Comparison of ENCODE assay signal across 28 cellular contexts in the genomic region with DNA sequence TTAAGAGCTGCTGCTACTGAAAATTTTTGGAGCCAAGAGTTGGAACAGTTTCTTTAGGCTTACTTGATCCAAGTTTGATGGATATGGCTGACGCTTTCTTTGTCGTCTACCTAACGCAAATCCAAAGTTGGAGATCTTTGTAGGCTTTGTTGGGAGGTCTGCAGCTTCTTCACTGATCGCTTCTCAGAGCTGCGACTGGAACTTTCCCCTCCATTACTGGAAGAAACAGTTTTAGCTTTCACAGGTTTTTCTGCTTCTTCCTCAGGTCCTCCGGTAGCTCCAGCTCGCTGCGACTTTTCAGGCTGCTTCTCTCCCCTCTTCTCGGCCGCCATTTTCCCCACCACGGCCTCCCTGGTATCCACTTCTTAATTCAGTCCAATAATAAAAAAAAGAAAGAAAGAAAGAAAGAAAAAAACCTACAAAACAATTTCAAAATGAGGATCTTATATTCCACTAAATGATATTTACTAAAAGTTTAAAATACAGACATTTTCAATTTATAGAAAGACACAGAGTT.
DNase-seq lines count a peak whose midpoint lies in the region; ATAC-seq, FAIRE-seq and TF ChIP-seq lines count a peak whose summit lies in the region.
"Had no signal": no experiment of that assay in that cellular context is flagged by ENCODE, and none has a peak within 500 bp of the region (broad histone marks: within the 10 kb centered on the region; RNA-seq: fewer than 3 reads in every experiment).

No MANE protein-coding gene starts in this region.

- no peaks in the 10 kb centered on the region for H3K36me3 Mint-ChIP-seq in WTC11
- H3K36me3 Mint-ChIP-seq: CD14-positive monocyte; CD8-positive, alpha-beta memory T cell had no signal

- no peaks in the 10 kb centered on the region for H3K9me3 Mint-ChIP-seq in WTC11

- H3K4me1 ChIP-seq in PC-3 (ENCODE audit: insufficient read depth, low read length) = peaks cover 63% of the 10 kb centered on the region
- no peaks in the 10 kb centered on the region for H3K4me1 ChIP-seq in H1 (replicated peaks in 1 of 4; ENCODE audit: control insufficient read depth in 3 of 4, insufficient read depth in 4 of 4, low read length in 3 of 4)
- H3K4me1 ChIP-seq in smooth muscle cell (ENCODE audit: low read depth) = peaks cover 7% of the 10 kb centered on the region
- no peaks in the 10 kb centered on the region for H3K4me1 ChIP-seq in lower lobe of right lung
- H3K4me1 ChIP-seq: BE2C had no signal

- H2BK5ac ChIP-seq in H1 (ENCODE audit: low read depth, low read length) = no peak overlapping the region

- H3K56ac ChIP-seq in H1 (replicated peaks; ENCODE audit: insufficient read length, low read depth, low read length) = no peak overlapping the region

- no peaks in the 10 kb centered on the region for H3K79me1 ChIP-seq in H1 (ENCODE audit: low read depth, low read length)

- no peak overlapping the region for H2BK120ac ChIP-seq in H1 (replicated peaks; ENCODE audit: low read depth, low read length)

- H3K14ac ChIP-seq in H1 (ENCODE audit: insufficient read length) = no peak overlapping the region

- H3K4ac ChIP-seq in H1 (replicated peaks; ENCODE audit: insufficient read length, low read depth, low read length) = no peak overlapping the region

- TF ChIP-seq CTCF in PC-3 (conservative IDR thresholded peaks at IDR 0.05; ENCODE audit: low read depth, low read length) = no peak
- TF ChIP-seq CTCF in H1 (IDR thresholded peaks at IDR 0.05; ENCODE audit: control extremely low read depth in 1 of 3, insufficient read depth in 1 of 3, low read depth in 1 of 3, low read length in 3 of 3) = no peak
- no peak for TF ChIP-seq CTCF in smooth muscle cell (IDR thresholded peaks at IDR 0.05; ENCODE audit: borderline replicate concordance, insufficient read depth, poor library complexity, severe bottlenecking)
- TF ChIP-seq CTCF in lower lobe of right lung (IDR thresholded peaks at IDR 0.05) = no peak
- TF ChIP-seq CTCF in WTC11 (IDR thresholded peaks at IDR 0.05) = no peak

- no peaks in the 10 kb centered on the region for H4K20me1 ChIP-seq in PC-3 (ENCODE audit: low read length)
- no peaks in the 10 kb centered on the region for H4K20me1 ChIP-seq in H1 (replicated peaks in 1 of 2; ENCODE audit: control insufficient read depth in 1 of 2, insufficient read depth in 2 of 2, low read length in 2 of 2)
- H4K20me1 ChIP-seq in smooth muscle cell (ENCODE audit: low read depth) = no peaks in the 10 kb centered on the region

- no peak overlapping the region for H3K23ac ChIP-seq in H1 (ENCODE audit: insufficient read length)

- no peak overlapping the region for H4K8ac ChIP-seq in H1 (ENCODE audit: extremely low read depth, insufficient read depth, low read length)

- H3K27me3 Mint-ChIP-seq in WTC11 (ENCODE audit: low read depth) = no peaks in the 10 kb centered on the region
- H3K27me3 Mint-ChIP-seq: CD8-positive, alpha-beta memory T cell had no signal

- no peak overlapping the region for H3K4me2 ChIP-seq in PC-3 (ENCODE audit: low read length)
- H3K4me2 ChIP-seq in H1 (ENCODE audit: insufficient read depth in 1 of 2, low read depth in 2 of 2, low read length in 2 of 2) = no peak overlapping the region
- no peak overlapping the region for H3K4me2 ChIP-seq in smooth muscle cell

- no peak overlapping the region for H4K91ac ChIP-seq in H1 (replicated peaks; ENCODE audit: insufficient read length, low read length)

- no peak overlapping the region for H3K18ac ChIP-seq in H1 (ENCODE audit: extremely low read depth, low read length)

- H3K4me3 Mint-ChIP-seq in WTC11 = no peak overlapping the region
- H3K4me3 Mint-ChIP-seq: CD14-positive monocyte; CD8-positive, alpha-beta memory T cell had no signal

- 0 out of 2 replicates have a peak, but pooled peaks cover 4% of the 10 kb centered on the region for H3K4me1 Mint-ChIP-seq in WTC11
- H3K4me1 Mint-ChIP-seq: CD14-positive monocyte; CD8-positive, alpha-beta memory T cell had no signal

- no peak for TF ChIP-seq POLR2A in H1 (IDR thresholded peaks at IDR 0.05; ENCODE audit: control extremely low read depth in 1 of 2, low read depth in 2 of 2, low read length in 2 of 2)

- no peak for TF ChIP-seq RAD21 in H1 (IDR thresholded peaks at IDR 0.05 in 1 of 2, conservative IDR thresholded peaks at IDR 0.05 in 1 of 2; ENCODE audit: low read depth in 2 of 2, low read length in 2 of 2)

- H3K79me2 ChIP-seq in PC-3 (ENCODE audit: low read length) = 0 out of 2 replicates have a peak, but pooled peaks cover 5% of the 10 kb centered on the region
- H3K79me2 ChIP-seq in H1 (ENCODE audit: control insufficient read depth in 1 of 2, insufficient read depth in 2 of 2, low read length in 2 of 2) = no peaks in the 10 kb centered on the region
- no peaks in the 10 kb centered on the region for H3K79me2 ChIP-seq in smooth muscle cell (ENCODE audit: low read depth)

- no TSS peak for BruUV-seq in PC-3 (replicated peaks; lab: Mats Ljungman, UMichigan)

- no peak for FAIRE-seq in H1 (lab: Jason Lieb, UNC)

- no peaks in the 10 kb centered on the region for H3K36me3 ChIP-seq in PC-3 (ENCODE audit: low read depth, low read length)
- H3K36me3 ChIP-seq in H1 (ENCODE audit: control insufficient read depth in 2 of 4, insufficient read depth in 4 of 4, low read length in 3 of 4) = no peaks in the 10 kb centered on the region
- no peaks in the 10 kb centered on the region for H3K36me3 ChIP-seq in smooth muscle cell (ENCODE audit: low read depth)
- H3K36me3 ChIP-seq in lower lobe of right lung = no peaks in the 10 kb centered on the region
- H3K36me3 ChIP-seq: BE2C had no signal

- ATAC-seq in PC-3 (no peak), lower lobe of right lung (no peak), WTC11 (no peak)
- ATAC-seq: Panc1 had no signal

- TF ChIP-seq EP300 in H1 (IDR thresholded peaks at IDR 0.05; ENCODE audit: borderline replicate concordance in 1 of 2, low read depth in 2 of 2, low read length in 2 of 2) = no peak

- no peak overlapping the region for H2BK12ac ChIP-seq in H1 (ENCODE audit: low read depth, low read length)

- no peak overlapping the region for H3K4me3 ChIP-seq in PC-3 (ENCODE audit: low read length)
- no peak overlapping the region for H3K4me3 ChIP-seq in H1 (ENCODE audit: extremely low read depth in 1 of 4, insufficient read depth in 2 of 4, low read depth in 3 of 4, low read length in 4 of 4)
- H3K4me3 ChIP-seq in smooth muscle cell = no peak overlapping the region
- no peak overlapping the region for H3K4me3 ChIP-seq in lower lobe of right lung
- H3K4me3 ChIP-seq: GM23248, SK-N-MC had no signal

- CTCF ChIA-PET in PC-3 (lab: Charles Lee) (no interaction called here), H1 (lab: Charles Lee; ENCODE audit: partially characterized antibody) (interaction anchor here (3.0 kb wide), 1 partner anchor 43 kb away, joined by 9 read pairs; no protein-coding TSS in a partner anchor), WTC11 (lab: Charles Lee) (no interaction called here)

- H3K9ac ChIP-seq in PC-3 (ENCODE audit: low read length) = no peak overlapping the region
- H3K9ac ChIP-seq in H1 (replicated peaks in 1 of 4; ENCODE audit: extremely low read depth in 1 of 4, low read depth in 3 of 4, low read length in 3 of 4) = no peak overlapping the region
- no peak overlapping the region for H3K9ac ChIP-seq in smooth muscle cell (ENCODE audit: low read depth)
- H3K9ac ChIP-seq: GM23248 had no signal

- no peak overlapping the region for H2BK20ac ChIP-seq in H1 (ENCODE audit: low read length)

- H3K27me3 ChIP-seq in PC-3 (ENCODE audit: low read length) (no peaks in the 10 kb centered on the region), H1 (replicated peaks in 1 of 4; ENCODE audit: control insufficient read depth in 3 of 4, extremely low read depth in 1 of 4, insufficient read depth in 3 of 4, low read length in 3 of 4) (no peaks in the 10 kb centered on the region), smooth muscle cell (ENCODE audit: low read depth) (no peaks in the 10 kb centered on the region), lower lobe of right lung (ENCODE audit: low read depth) (peaks cover 22% of the 10 kb centered on the region)
- H3K27me3 ChIP-seq: BE2C had no signal

- H3K9me3 ChIP-seq in PC-3 (ENCODE audit: low read length) (no peaks in the 10 kb centered on the region), H1 (ENCODE audit: insufficient read depth in 2 of 2, low read depth in 1 of 2, low read length in 1 of 2) (no peaks in the 10 kb centered on the region), smooth muscle cell (replicated peaks; ENCODE audit: low read depth) (no peaks in the 10 kb centered on the region), lower lobe of right lung (no peaks in the 10 kb centered on the region)
- H3K9me3 ChIP-seq: BE2C had no signal

- H2AK5ac ChIP-seq in H1 (ENCODE audit: low read depth, low read length) = no peak overlapping the region

- H2AFZ ChIP-seq in PC-3 (ENCODE audit: low read length) (no peak overlapping the region), H1 (ENCODE audit: low read length) (peak overlapping the region; percentile 67; the same call in 1 of the 2 replicates), smooth muscle cell (ENCODE audit: low read depth) (peak overlapping the region; percentile 21)
- H2AFZ ChIP-seq: GM23248 had no signal

- H3K27ac ChIP-seq in PC-3 (ENCODE audit: low read length) (peak overlapping the region; percentile 21), H1 (ENCODE audit: low read depth, low read length) (no peak overlapping the region), smooth muscle cell (ENCODE audit: low read depth) (no peak overlapping the region), lower lobe of right lung (no peak overlapping the region)
- H3K27ac ChIP-seq: GM23248, HL-60, SK-N-MC had no signal

- POLR2A ChIA-PET in PC-3 (lab: Charles Lee; ENCODE audit: unreplicated experiment) (no interaction called here), H1 (lab: Charles Lee; ENCODE audit: partially characterized antibody) (no interaction called here), WTC11 (lab: Charles Lee) (no interaction called here)

- H3K27ac Mint-ChIP-seq in WTC11 = no peak overlapping the region
- H3K27ac Mint-ChIP-seq: CD14-positive monocyte; CD8-positive, alpha-beta memory T cell had no signal

- H2BK15ac ChIP-seq in H1 (ENCODE audit: low read length) = no peak overlapping the region

- H3K23me2 ChIP-seq in H1 (ENCODE audit: low read depth, low read length) = no peaks in the 10 kb centered on the region

- H3F3A ChIP-seq in PC-3 (ENCODE audit: low read length, unreplicated experiment) (peaks cover 26% of the 10 kb centered on the region), smooth muscle cell (ENCODE audit: low read depth) (peaks cover 4% of the 10 kb centered on the region)

- intact Hi-C loops in PC-3 (cut with micrococcal nuclease) = no loop called here
- intact Hi-C loops in lower lobe of right lung (cut with DNase I) = no loop called here

- DNase-seq in DMS114 treated with DMSO at 0.1 percent for 48 hours (lab: John Stamatoyannopoulos, UW; ENCODE audit: unreplicated experiment) (peak; percentile 71), PC-3 (no peak), H1 (ENCODE audit: low read depth in 1 of 2, low spot score in 2 of 2) (no peak), smooth muscle cell (lab: John Stamatoyannopoulos, UW; ENCODE audit: unreplicated experiment) (no peak), lower lobe of right lung (no peak), WTC11 (ENCODE audit: low spot score) (no peak), AG08395 (ENCODE audit: low spot score) (no peak)
- DNase-seq: BE2C; Calu3; CD8-positive, alpha-beta memory T cell; DMS153; DND-41; GM23248; HCEC 1CT; Karpas-422; NCI-H1092; NCI-H1417 treated with DMSO at 0.1 percent for 48 hours; NCI-H1694 treated with DMSO at 0.1 percent for 48 hours; NCI-H2081 treated with DMSO at 0.1 percent for 48 hours; NCI-H2171; NCI-H226; NCI-H510A; NCI-H69; SIG-M5 had no signal

- H3K9me2 ChIP-seq in PC-3 (replicated peaks; ENCODE audit: low read length) = no peaks in the 10 kb centered on the region

- WGBS in H1 (ENCODE audit: extremely low coverage in 1 of 2, insufficient coverage in 1 of 2, insufficient read length in 1 of 2, insufficient replicate concordance in 2 of 2, low coverage in 1 of 2, low lambda C conversion rate in 2 of 2, missing lambda C conversion rate in 1 of 2), 2 experiments = 87% methylated on average over 8 of the region's 11 CpGs; no CpG with 5 or more reads in 1 of the 2 experiments
- WGBS in smooth muscle cell (ENCODE audit: low lambda C conversion rate) = 98% methylated on average over 11 of the region's 11 CpGs

- H4K5ac ChIP-seq in H1 (ENCODE audit: insufficient read length, low read depth, low read length) = no peak overlapping the region
